Comparison of ENCODE assay signal across 26 cellular contexts in genomic region chr7:46387646-46388045, GRCh38.
DNase-seq lines count a peak whose midpoint lies in the region; ATAC-seq and TF ChIP-seq lines count a peak whose summit lies in the region.
"Had no signal": no experiment of that assay in that cellular context is flagged by ENCODE, and none has a peak within 500 bp of the region (broad histone marks: within the 10 kb centered on the region; RNA-seq: fewer than 3 reads in every experiment).

No MANE protein-coding gene starts in this region.

- H3K18ac ChIP-seq in IMR-90 (ENCODE audit: low read depth, low read length), result no peak overlapping the region
- H3K18ac ChIP-seq in mesenchymal stem cell (ENCODE audit: low read depth in 1 of 2, low read length in 2 of 2), result no peak overlapping the region

- 0 out of 2 replicates have a peak, but pooled peaks cover 4% of the 10 kb centered on the region for H3K9me1 ChIP-seq in IMR-90 (ENCODE audit: insufficient read depth, low read length)

- H3K23ac ChIP-seq in IMR-90 (ENCODE audit: low read depth, low read length) (no peak overlapping the region), mesenchymal stem cell (ENCODE audit: low read length in 2 of 2) (no peak overlapping the region)

- H4K91ac ChIP-seq in IMR-90 (ENCODE audit: insufficient read depth, low read depth, low read length) (no peak overlapping the region), mesenchymal stem cell (ENCODE audit: low read length) (no peak overlapping the region)

- dilution Hi-C loops in IMR-90 (cut with HindIII; ENCODE audit: low sequenced_read_pairs, unreplicated experiment), result no loop called here

- no peaks in the 10 kb centered on the region; the same call in none of the 2 replicates for H3K9me3 ChIP-seq in IMR-90 (ENCODE audit: control insufficient read depth, insufficient read depth, low read length)
- H3K9me3 ChIP-seq in mesenchymal stem cell (ENCODE audit: control insufficient read depth, low read length), result no peaks in the 10 kb centered on the region
- H3K9me3 ChIP-seq: Caco-2, prostate gland, thyroid gland had no signal

- no peak overlapping the region for H2BK12ac ChIP-seq in mesenchymal stem cell (ENCODE audit: low read length in 2 of 2)

- H3K36me3 ChIP-seq in ACC112 (ENCODE audit: insufficient read depth, low read length) (no peaks in the 10 kb centered on the region), IMR-90 (ENCODE audit: control insufficient read depth, insufficient read depth, low read length) (no peaks in the 10 kb centered on the region), mesenchymal stem cell (ENCODE audit: control insufficient read depth in 1 of 2, insufficient read depth in 2 of 2, low read depth in 1 of 2, low read length in 2 of 2) (no peaks in the 10 kb centered on the region)
- H3K36me3 ChIP-seq: BLaER1 treated with 17β-estradiol and CSF1 and Interleukin-3, amounts not matched to agents 10 nM and 100 nM; cardiac muscle cell; prostate gland; spleen; thyroid gland had no signal

- H3K9ac ChIP-seq in IMR-90 (ENCODE audit: low read depth, low read length), result no peak overlapping the region
- peak overlapping the region; percentile 84 for H3K9ac ChIP-seq in mesenchymal stem cell (ENCODE audit: low read length)
- H3K9ac ChIP-seq: BLaER1 treated with 17β-estradiol and CSF1 and Interleukin-3, amounts not matched to agents 10 nM and 100 nM had no signal

- H3K27me3 ChIP-seq in ACC112 (ENCODE audit: insufficient read depth, low read length) (no peaks in the 10 kb centered on the region), IMR-90 (ENCODE audit: control insufficient read depth, insufficient read depth, low read length) (no peaks in the 10 kb centered on the region; the same call in 1 of the 2 replicates), mesenchymal stem cell (ENCODE audit: control insufficient read depth in 1 of 2, insufficient read depth in 1 of 2, low read length in 2 of 2) (no peaks in the 10 kb centered on the region)
- H3K27me3 ChIP-seq: BLaER1 treated with 17β-estradiol and CSF1 and Interleukin-3, amounts not matched to agents 10 nM and 100 nM; cardiac muscle cell; spleen; thyroid gland had no signal

- H3K4ac ChIP-seq in IMR-90 (ENCODE audit: low read depth, low read length), result no peak overlapping the region
- no peak overlapping the region for H3K4ac ChIP-seq in mesenchymal stem cell (ENCODE audit: low read depth in 1 of 2, low read length in 2 of 2)

- H3K27ac ChIP-seq in ACC112 (ENCODE audit: low read depth, low read length), result peak overlapping the region; percentile 97
- H3K27ac ChIP-seq in IMR-90 (ENCODE audit: insufficient read depth, low read length), result no peak overlapping the region
- H3K27ac ChIP-seq in mesenchymal stem cell (ENCODE audit: low read length, poor library complexity, severe bottlenecking), result no peak overlapping the region
- H3K27ac ChIP-seq: BLaER1 treated with 17β-estradiol and CSF1 and Interleukin-3, amounts not matched to agents 10 nM and 100 nM; prostate gland; spleen; thyroid gland had no signal

- H2BK5ac ChIP-seq in IMR-90 (ENCODE audit: low read depth, low read length, poor library complexity, severe bottlenecking) (no peak overlapping the region), mesenchymal stem cell (ENCODE audit: low read depth, low read length, poor library complexity, severe bottlenecking) (no peak overlapping the region)

- H2AFZ ChIP-seq in ACC112 (ENCODE audit: low read length, unreplicated experiment), result no peak overlapping the region
- no peak overlapping the region for H2AFZ ChIP-seq in IMR-90 (replicated peaks; ENCODE audit: low read length, poor library complexity)
- H2AFZ ChIP-seq in mesenchymal stem cell (ENCODE audit: low read depth, low read length), result no peak overlapping the region

- H2AK9ac ChIP-seq in IMR-90 (replicated peaks; ENCODE audit: low read depth, low read length, poor library complexity), result no peak overlapping the region

- BruUV-seq in IMR-90 (replicated peaks; lab: Mats Ljungman, UMichigan), result no TSS peak

- no peak for TF ChIP-seq CTCF in IMR-90 (conservative IDR thresholded peaks at IDR 0.05; ENCODE audit: low read depth, low read length)
- TF ChIP-seq CTCF in choroid plexus epithelial cell (conservative IDR thresholded peaks at IDR 0.05; ENCODE audit: low read depth, low read length), result no peak

- no peak overlapping the region for H2BK120ac ChIP-seq in IMR-90 (ENCODE audit: low read depth, low read length)
- no peak overlapping the region for H2BK120ac ChIP-seq in mesenchymal stem cell (ENCODE audit: low read depth, low read length)

- H2BK20ac ChIP-seq in IMR-90 (ENCODE audit: low read depth, low read length), result no peak overlapping the region

- no peak overlapping the region for H3K56ac ChIP-seq in IMR-90 (ENCODE audit: extremely low read depth, insufficient read depth, low read length)

- H2AK5ac ChIP-seq in IMR-90 (ENCODE audit: low read depth, low read length), result no peak overlapping the region
- H2AK5ac ChIP-seq in mesenchymal stem cell (ENCODE audit: low read length, severe bottlenecking), result no peak overlapping the region

- H3K79me2 ChIP-seq in ACC112 (ENCODE audit: control insufficient read depth, insufficient read depth, low read length, unreplicated experiment), result no peaks in the 10 kb centered on the region

- no CpG with 5 or more reads among the region's 1 CpG for WGBS in IMR-90 (ENCODE audit: extremely low coverage in 2 of 2, insufficient read length in 1 of 2), 2 experiments
- WGBS in mesenchymal stem cell, result 91% methylated on average over 1 of the region's 1 CpG

- in situ Hi-C loops in IMR-90 (cut with MboI; ENCODE audit: low sequenced_read_pairs), result loop anchor here (10.0 kb wide), 1 partner anchor 547 kb away; no protein-coding TSS in a partner anchor

- CTCF ChIA-PET in IMR-90 (lab: Yijun Ruan, JAX), result no interaction called here

- intact Hi-C loops in IMR-90 (cut with micrococcal nuclease), result no loop called here

- H3K4me1 ChIP-seq in ACC112 (ENCODE audit: control insufficient read depth, insufficient read depth, low read length, unreplicated experiment) (peaks cover 39% of the 10 kb centered on the region), IMR-90 (ENCODE audit: control insufficient read depth, insufficient read depth, low read length) (peaks cover 10% of the 10 kb centered on the region; the same call in 1 of the 2 replicates), mesenchymal stem cell (ENCODE audit: control insufficient read depth, insufficient read depth, low read depth, low read length) (no peaks in the 10 kb centered on the region)
- H3K4me1 ChIP-seq: BLaER1 treated with 17β-estradiol and CSF1 and Interleukin-3, amounts not matched to agents 10 nM and 100 nM; Caco-2; prostate gland; thyroid gland had no signal

- no peak for ATAC-seq in IMR-90 (ENCODE audit: low read depth)
- ATAC-seq: stimulated activated naive CD8-positive, alpha-beta T cell treated with anti-CD3 and anti-CD28 coated beads, Interleukin-15, Interleukin-2, amounts not matched to agents 100 U/mL and 50 U/mL, for 24 hours; WTC11 had no signal

- TF ChIP-seq RAD21 in IMR-90 (IDR thresholded peaks at IDR 0.05; ENCODE audit: low read length), result no peak

- no peak overlapping the region for H4K5ac ChIP-seq in IMR-90 (ENCODE audit: low read depth, low read length)

- no peak for TF ChIP-seq POLR2A in IMR-90 (IDR thresholded peaks at IDR 0.05; ENCODE audit: low read depth, low read length)

- H3K79me1 ChIP-seq in IMR-90 (ENCODE audit: low read depth in 1 of 2, low read length in 2 of 2) (no peaks in the 10 kb centered on the region), mesenchymal stem cell (replicated peaks; ENCODE audit: low read length, poor library complexity, severe bottlenecking) (no peaks in the 10 kb centered on the region)

- no peak overlapping the region for H2BK15ac ChIP-seq in IMR-90 (ENCODE audit: low read depth, low read length)
- no peak overlapping the region for H2BK15ac ChIP-seq in mesenchymal stem cell (ENCODE audit: low read depth, poor library complexity, severe bottlenecking)

- no peak overlapping the region for H3K4me2 ChIP-seq in IMR-90 (ENCODE audit: low read depth, low read length)
- H3K4me2 ChIP-seq in mesenchymal stem cell (ENCODE audit: low read length, poor library complexity, severe bottlenecking), result no peak overlapping the region
- H3K4me2 ChIP-seq: BLaER1 treated with 17β-estradiol and CSF1 and Interleukin-3, amounts not matched to agents 10 nM and 100 nM had no signal

- DNase-seq in IMR-90, result peak; percentile 54
- DNase-seq in choroid plexus epithelial cell (ENCODE audit: low read depth), result peak; percentile 70
- peak; percentile 49 for DNase-seq in mesenchymal stem cell
- no peak for DNase-seq in NK-92 treated with Interleukin-12 subunit alpha and Interleukin-12 subunit beta, amount 100 ng/mL, for 24 hours (lab: John Stamatoyannopoulos, UW)
- no peak for DNase-seq in stimulated activated CD4-positive, alpha-beta T cell treated with anti-CD3 and anti-CD28 coated beads, Interleukin-4, amount 100 ng/mL, for 1 hour
- DNase-seq in UCSD-AML1 (lab: John Stamatoyannopoulos, UW; ENCODE audit: unreplicated experiment), result no peak
- no peak for DNase-seq in NK-92 (lab: John Stamatoyannopoulos, UW; ENCODE audit: unreplicated experiment)
- DNase-seq: 8988T; activated CD8-positive, alpha-beta memory T cell treated with anti-CD3 and anti-CD28 coated beads, Interleukin-2, amount 50 U/mL, for 4 hours; Caco-2; DND-41; hypothalamus; islet precursor cell; NCI-H1105 treated with DMSO at 0.1 percent for 48 hours; NCI-H2081; NCI-H510A treated with DMSO at 0.1 percent for 48 hours; spleen; stimulated activated CD4-positive, alpha-beta T cell treated with anti-CD3 and anti-CD28 coated beads, Interleukin-4, amount 100 ng/mL, for 4 hours; stimulated activated naive CD8-positive, alpha-beta T cell treated with anti-CD3 and anti-CD28 coated beads, Interleukin-15, Interleukin-2, amounts not matched to agents 100 U/mL and 50 U/mL, for 24 hours; thyroid gland had no signal

- H4K8ac ChIP-seq in IMR-90 (ENCODE audit: low read depth in 2 of 2, low read length in 2 of 2) (no peak overlapping the region), mesenchymal stem cell (ENCODE audit: low read length) (no peak overlapping the region)

- H3K4me3 ChIP-seq in ACC112 (ENCODE audit: low read depth, low read length), result no peak overlapping the region
- H3K4me3 ChIP-seq in IMR-90 (ENCODE audit: insufficient read depth, low read depth, low read length), result no peak overlapping the region
- no peak overlapping the region for H3K4me3 ChIP-seq in choroid plexus epithelial cell (ENCODE audit: low read depth, low read length)
- no peak overlapping the region for H3K4me3 ChIP-seq in mesenchymal stem cell (ENCODE audit: insufficient read depth in 1 of 2, low read depth in 1 of 2, low read length in 2 of 2)
- H3K4me3 ChIP-seq: BLaER1 treated with 17β-estradiol and CSF1 and Interleukin-3, amounts not matched to agents 10 nM and 100 nM; cardiac muscle cell; lung; prostate gland; spleen; thyroid gland had no signal

- H4K20me1 ChIP-seq in IMR-90 (ENCODE audit: insufficient read depth, low read length), result no peaks in the 10 kb centered on the region
- H4K20me1 ChIP-seq: BLaER1 treated with 17β-estradiol and CSF1 and Interleukin-3, amounts not matched to agents 10 nM and 100 nM had no signal

- POLR2A ChIA-PET in IMR-90 (lab: Charles Lee; ENCODE audit: unreplicated experiment), result no interaction called here

- H3K14ac ChIP-seq in IMR-90 (replicated peaks; ENCODE audit: low read depth, low read length) (no peak overlapping the region), mesenchymal stem cell (ENCODE audit: low read length in 2 of 2) (no peak overlapping the region)

TF ChIP-seq in IMR-90, 13 proteins besides CTCF, POLR2A, EP300 and RAD21 (continues in another document):
- TF ChIP-seq CEBPB (IDR thresholded peaks at IDR 0.05; ENCODE audit: low read depth, low read length), result peak; percentile 74

Comparison
In these comparisons a context has a peak if more than half of its experiments do, and no peak if none do; other contexts are left out.
1. DNase-seq: peak in IMR-90 (single experiment), choroid plexus epithelial cell (single experiment) and mesenchymal stem cell (single experiment); none in NK-92 treated with Interleukin-12 subunit alpha and Interleukin-12 subunit beta, amount 100 ng/mL, for 24 hours (single experiment), stimulated activated CD4-positive, alpha-beta T cell treated with anti-CD3 and anti-CD28 coated beads, Interleukin-4, amount 100 ng/mL, for 1 hour (single experiment), UCSD-AML1 (single experiment) and NK-92 (single experiment).